14 cellular contexts compared by ENCODE assay signal in genomic region chr15:49134683-49135341, GRCh38. TPM values are rescaled to one million over a fixed set of nuclear protein-coding genes. Genes with fewer than 3 reads are reported as not detected.
DNase-seq lines count a peak whose midpoint lies in the region; ATAC-seq and TF ChIP-seq lines count a peak whose summit lies in the region.
"Had no signal": no experiment of that assay in that cellular context is flagged by ENCODE, and none has a peak within 500 bp of the region (broad histone marks: within the 10 kb centered on the region; RNA-seq: fewer than 3 reads in every experiment).

No MANE protein-coding gene starts in this region.

- H3K4me2 ChIP-seq in fibroblast of lung (ENCODE audit: extremely low read depth, insufficient read depth, low read length), result peak overlapping the region; percentile 33

- no peaks in the 10 kb centered on the region for H4K20me1 ChIP-seq in fibroblast of lung (ENCODE audit: control insufficient read depth, extremely low read depth, insufficient read depth, low read length)

- H3K27me3 ChIP-seq in AG04450 (ENCODE audit: control insufficient read depth, insufficient read depth, low read length), result no peaks in the 10 kb centered on the region
- H3K27me3 ChIP-seq in fibroblast of lung (ENCODE audit: control insufficient read depth, insufficient read depth, low read length), result no peaks in the 10 kb centered on the region
- H3K27me3 ChIP-seq: uterus had no signal

- POLR2A ChIA-PET in AG04450 (lab: Yijun Ruan, JAX) (no interaction called here), RWPE1 (lab: Yijun Ruan, JAX; ENCODE audit: low non-redundant PET) (no interaction called here)
- POLR2A ChIA-PET in activated CD4-positive, alpha-beta memory T cell treated with anti-CD3 and anti-CD28 coated beads for 36 hours (lab: Charles Lee), result no interaction called here

- no peaks in the 10 kb centered on the region for H3K4me1 ChIP-seq in fibroblast of lung (ENCODE audit: control insufficient read depth, extremely low read depth, insufficient read depth, low read length)
- H3K4me1 ChIP-seq: uterus had no signal

- intact Hi-C loops in activated CD4-positive, alpha-beta memory T cell treated with anti-CD3 and anti-CD28 coated beads for 36 hours (cut with micrococcal nuclease), result no loop called here

- no peaks in the 10 kb centered on the region for H3K79me2 ChIP-seq in fibroblast of lung (ENCODE audit: control insufficient read depth, insufficient read depth, low read length)

- ATAC-seq in GM18861 (IDR thresholded peaks at IDR 0.05; ENCODE audit: unreplicated experiment), result peak; percentile 31
- ATAC-seq: naive thymus-derived CD4-positive, alpha-beta T cell had no signal

- peaks cover 38% of the 10 kb centered on the region for H3K36me3 Mint-ChIP-seq in activated CD4-positive, alpha-beta memory T cell treated with anti-CD3 and anti-CD28 coated beads for 36 hours

- CTCF ChIA-PET in AG04450 (lab: Charles Lee) (no interaction called here), RWPE1 (lab: Yijun Ruan, JAX) (no interaction called here)
- CTCF ChIA-PET in activated CD4-positive, alpha-beta memory T cell treated with anti-CD3 and anti-CD28 coated beads for 36 hours (lab: Charles Lee), result interaction anchor here (1.0 kb wide), 1 partner anchor 274 kb away, joined by 3 read pairs; no protein-coding TSS in a partner anchor

- no peak overlapping the region for H3K9ac ChIP-seq in fibroblast of lung (ENCODE audit: insufficient read depth, low read length)

- H3K27ac ChIP-seq in AG04450 (ENCODE audit: low read depth, low read length) (peak overlapping the region; percentile 41), fibroblast of lung (ENCODE audit: insufficient read depth, low read length) (peak overlapping the region; percentile 26), coronary artery (no peak overlapping the region), RWPE1 (no peak overlapping the region)
- H3K27ac ChIP-seq: skin epidermis, uterus had no signal

- H3K9me3 ChIP-seq in AG04450 (ENCODE audit: control insufficient read depth, insufficient read depth, low read length), result no peaks in the 10 kb centered on the region
- no peaks in the 10 kb centered on the region for H3K9me3 ChIP-seq in fibroblast of lung (ENCODE audit: control insufficient read depth, insufficient read depth, low read depth, low read length)
- H3K9me3 ChIP-seq: uterus had no signal

- H3K9me3 Mint-ChIP-seq in activated CD4-positive, alpha-beta memory T cell treated with anti-CD3 and anti-CD28 coated beads for 36 hours, result no peaks in the 10 kb centered on the region
- H3K9me3 Mint-ChIP-seq: naive thymus-derived CD4-positive, alpha-beta T cell had no signal

- H3K36me3 ChIP-seq in fibroblast of lung (ENCODE audit: control insufficient read depth, insufficient read depth, low read length), result peaks cover 2% of the 10 kb centered on the region
- H3K36me3 ChIP-seq: uterus had no signal

- DNase-seq in AG04450 (ENCODE audit: low read depth, low spot score), result no peak
- peak; percentile 61 for DNase-seq in NCI-H226
- DNase-seq in fibroblast of lung (ENCODE audit: low read depth in 2 of 2), result peak; percentile 24 to 72
- DNase-seq in coronary artery (ENCODE audit: low spot score), result no peak
- no peak for DNase-seq in RWPE1 (ENCODE audit: low spot score)
- DNase-seq in activated CD4-positive, alpha-beta memory T cell treated with anti-CD3 and anti-CD28 coated beads for 36 hours, result no peak
- no peak for DNase-seq in NCI-H2171 treated with DMSO at 0.1 percent for 48 hours (lab: John Stamatoyannopoulos, UW)
- DNase-seq: activated CD4-positive, alpha-beta T cell treated with anti-CD3 and anti-CD28 coated beads, Interleukin-2, amount 50 U/mL, for 48 hours; naive thymus-derived CD4-positive, alpha-beta T cell; NCI-H1105; NCI-H748 treated with DMSO at 0.1 percent for 48 hours; uterus had no signal

- H2AFZ ChIP-seq in fibroblast of lung (ENCODE audit: low read length), result no peak overlapping the region

- H3K27ac Mint-ChIP-seq in activated CD4-positive, alpha-beta memory T cell treated with anti-CD3 and anti-CD28 coated beads for 36 hours, result no peak overlapping the region

- no peak overlapping the region for H3K4me3 ChIP-seq in AG04450 (ENCODE audit: low read depth, low read length)
- no peak overlapping the region for H3K4me3 ChIP-seq in fibroblast of lung (replicated peaks in 1 of 4; ENCODE audit: control extremely low read depth in 1 of 4, insufficient read depth in 1 of 4, low read depth in 3 of 4, low read length in 4 of 4)
- H3K4me3 ChIP-seq in coronary artery, result no peak overlapping the region
- H3K4me3 ChIP-seq: skin epidermis, uterus had no signal

- no peaks in the 10 kb centered on the region for H3K27me3 Mint-ChIP-seq in activated CD4-positive, alpha-beta memory T cell treated with anti-CD3 and anti-CD28 coated beads for 36 hours
- H3K27me3 Mint-ChIP-seq: naive thymus-derived CD4-positive, alpha-beta T cell had no signal

- TF ChIP-seq CTCF in AG04450 (IDR thresholded peaks at IDR 0.05; ENCODE audit: low read depth, low read length) (no peak), fibroblast of lung (conservative IDR thresholded peaks at IDR 0.05 in 1 of 2, IDR thresholded peaks at IDR 0.05 in 1 of 2; ENCODE audit: low read depth in 1 of 2, low read length in 2 of 2) (no peak), coronary artery (IDR thresholded peaks at IDR 0.05) (no peak), RWPE1 (conservative IDR thresholded peaks at IDR 0.05; ENCODE audit: low read depth) (no peak)

- peaks cover 25% of the 10 kb centered on the region for H3K4me1 Mint-ChIP-seq in activated CD4-positive, alpha-beta memory T cell treated with anti-CD3 and anti-CD28 coated beads for 36 hours (ENCODE audit: low read depth)

- no peak overlapping the region for H3K4me3 Mint-ChIP-seq in activated CD4-positive, alpha-beta memory T cell treated with anti-CD3 and anti-CD28 coated beads for 36 hours
- H3K4me3 Mint-ChIP-seq: naive thymus-derived CD4-positive, alpha-beta T cell had no signal

RNA-seq across cellular contexts. Expression of gene COPS2, which starts 20.6 kb away (rescaled TPM):
- polyA plus RNA-seq in AG04450 (2011; rRNA removed) (84.6 and 135 TPM in 2 replicates), fibroblast of lung (84.9 and 98.1 TPM in 2 replicates)
- 35.6 and 76.6 TPM in 2 replicates for polyA minus RNA-seq in AG04450 (2011; rRNA and poly(A)+ RNA removed)
- 92.2 and 103 TPM in 2 replicates for total RNA-seq in fibroblast of lung
- 78.4 and 82.5 TPM in 2 replicates for polyA plus RNA-seq in fibroblast of lung (2012)
- polyA minus RNA-seq in fibroblast of lung (ENCODE audit: low replicate concordance), result 3.1 and 4.1 TPM in 2 replicates
- total RNA-seq in activated CD4-positive, alpha-beta memory T cell treated with anti-CD3 and anti-CD28 coated beads for 36 hours, result 10 to 100 TPM; 79.8 to 80.0 TPM

RNA-seq across cellular contexts. Expression of gene GALK2, which starts 35.2 kb away (rescaled TPM):
- polyA plus RNA-seq in AG04450 (2011; rRNA removed) (32.2 and 32.7 TPM in 2 replicates), fibroblast of lung (35.0 and 37.5 TPM in 2 replicates)
- 46.5 and 50.4 TPM in 2 replicates for polyA minus RNA-seq in AG04450 (2011; rRNA and poly(A)+ RNA removed)
- total RNA-seq in fibroblast of lung, result 62.4 and 74.5 TPM in 2 replicates
- polyA plus RNA-seq in fibroblast of lung (2012), result 25.4 and 26.0 TPM in 2 replicates
- polyA minus RNA-seq in fibroblast of lung (ENCODE audit: low replicate concordance), result 19.6 and 24.5 TPM in 2 replicates
- 10 to 100 TPM; 31.1 to 33.1 TPM for total RNA-seq in activated CD4-positive, alpha-beta memory T cell treated with anti-CD3 and anti-CD28 coated beads for 36 hours

Comparison
In these comparisons a context has a peak if more than half of its experiments do, and no peak if none do; other contexts are left out.
1. DNase-seq: peak in NCI-H226 (single experiment) and fibroblast of lung (2 of 2); none in AG04450 (single experiment), coronary artery (single experiment), RWPE1 (single experiment), activated CD4-positive, alpha-beta memory T cell treated with anti-CD3 and anti-CD28 coated beads for 36 hours (single experiment) and NCI-H2171 treated with DMSO at 0.1 percent for 48 hours (single experiment).
2. H3K27ac ChIP-seq: peak in AG04450 (single experiment) and fibroblast of lung (single experiment); none in coronary artery (0 of 2) and RWPE1 (single experiment).